ENCODE assay signal across 21 cellular contexts in the genomic region with DNA sequence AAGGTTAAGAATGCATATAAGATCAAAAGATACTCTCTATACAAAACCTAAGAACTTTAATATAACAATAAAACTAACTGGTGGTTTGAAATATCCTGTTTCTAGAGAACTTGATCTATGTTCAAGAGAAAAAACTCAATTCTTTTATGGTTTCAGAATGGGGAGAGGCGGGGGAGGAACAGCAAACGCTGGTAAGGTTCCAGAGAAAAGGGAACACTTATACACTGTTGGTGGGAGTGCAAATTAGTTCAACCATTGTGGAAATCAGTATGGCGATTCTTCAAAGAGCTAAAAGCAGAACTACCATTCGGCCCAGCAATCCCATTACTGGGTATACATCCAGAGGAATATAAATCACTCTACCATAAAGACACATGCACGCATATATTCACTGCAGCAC. TPM values are rescaled to one million over a fixed set of nuclear protein-coding genes. Genes with fewer than 3 reads are reported as not detected.
DNase-seq lines count a peak whose midpoint lies in the region; ATAC-seq and TF ChIP-seq lines count a peak whose summit lies in the region.
"Had no signal": no experiment of that assay in that cellular context is flagged by ENCODE, and none has a peak within 500 bp of the region (broad histone marks: within the 10 kb centered on the region; RNA-seq: fewer than 3 reads in every experiment).

No MANE protein-coding gene starts in this region.

- no peaks in the 10 kb centered on the region for H3K27me3 Mint-ChIP-seq in activated naive CD8-positive, alpha-beta T cell treated with anti-CD3 and anti-CD28 coated beads, Interleukin-2, amount 10 ng/mL, durations not matched to agents 7 days and 5 days
- H3K27me3 Mint-ChIP-seq in activated naive CD8-positive, alpha-beta T cell treated with anti-CD3 and anti-CD28 coated beads, Interleukin-2, amount 50 U/mL, for 24 hours, result no peaks in the 10 kb centered on the region
- H3K27me3 Mint-ChIP-seq in dendritic cell treated with granulocyte-macrophage colony-stimulating factor and Interleukin-4, amounts not matched to agents 40 ng/mL and 50 ng/mL, for 4 days, result no peaks in the 10 kb centered on the region
- no peaks in the 10 kb centered on the region for H3K27me3 Mint-ChIP-seq in stimulated activated memory B cell treated with anti-CD40 and anti-IgM and Interleukin-4, amounts not matched to agents 10 μg/mL and 1 μg/mL and 100 μg/mL, for 72 hours
- peaks cover 5% of the 10 kb centered on the region for H3K27me3 Mint-ChIP-seq in glutamatergic neuron (ENCODE audit: unreplicated experiment)
- H3K27me3 Mint-ChIP-seq: activated CD4-positive, alpha-beta T cell treated with anti-CD3 and anti-CD28 coated beads, Interleukin-2, amount 10 ng/mL, durations not matched to agents 7 days and 5 days; type B pancreatic cell had no signal

- no peaks in the 10 kb centered on the region for H3K9me3 Mint-ChIP-seq in activated naive CD8-positive, alpha-beta T cell treated with anti-CD3 and anti-CD28 coated beads, Interleukin-2, amount 10 ng/mL, durations not matched to agents 7 days and 5 days
- no peaks in the 10 kb centered on the region for H3K9me3 Mint-ChIP-seq in activated naive CD8-positive, alpha-beta T cell treated with anti-CD3 and anti-CD28 coated beads, Interleukin-2, amount 50 U/mL, for 24 hours
- H3K9me3 Mint-ChIP-seq in dendritic cell treated with granulocyte-macrophage colony-stimulating factor and Interleukin-4, amounts not matched to agents 40 ng/mL and 50 ng/mL, for 4 days, result no peaks in the 10 kb centered on the region
- H3K9me3 Mint-ChIP-seq in stimulated activated memory B cell treated with anti-CD40 and anti-IgM and Interleukin-4, amounts not matched to agents 10 μg/mL and 1 μg/mL and 100 μg/mL, for 72 hours, result no peaks in the 10 kb centered on the region
- no peaks in the 10 kb centered on the region for H3K9me3 Mint-ChIP-seq in glutamatergic neuron (ENCODE audit: unreplicated experiment)
- H3K9me3 Mint-ChIP-seq: activated CD4-positive, alpha-beta T cell treated with anti-CD3 and anti-CD28 coated beads, Interleukin-2, amount 10 ng/mL, durations not matched to agents 7 days and 5 days; CD14-positive monocyte; type B pancreatic cell had no signal

- H3K27ac ChIP-seq in Karpas-422 (ENCODE audit: low read length), result 0 out of 2 replicates have a peak overlapping the region, but pooled peaks have one; percentile 4

- H3K4me2 ChIP-seq in Karpas-422 (ENCODE audit: low read depth, low read length, poor library complexity, severe bottlenecking), result no peak overlapping the region

- H3K9me2 ChIP-seq in Karpas-422 (replicated peaks; ENCODE audit: insufficient read depth, low read length), result no peaks in the 10 kb centered on the region

- no peaks in the 10 kb centered on the region for H4K20me1 ChIP-seq in Karpas-422 (ENCODE audit: insufficient read depth, low read depth, low read length)

- peaks cover 16% of the 10 kb centered on the region for H3K4me1 ChIP-seq in Karpas-422 (ENCODE audit: low read length)

- H3K36me3 Mint-ChIP-seq in activated naive CD8-positive, alpha-beta T cell treated with anti-CD3 and anti-CD28 coated beads, Interleukin-2, amount 10 ng/mL, durations not matched to agents 7 days and 5 days, result peaks cover 17% of the 10 kb centered on the region
- peaks cover 22% of the 10 kb centered on the region for H3K36me3 Mint-ChIP-seq in activated naive CD8-positive, alpha-beta T cell treated with anti-CD3 and anti-CD28 coated beads, Interleukin-2, amount 50 U/mL, for 24 hours (ENCODE audit: low read depth)
- H3K36me3 Mint-ChIP-seq in dendritic cell treated with granulocyte-macrophage colony-stimulating factor and Interleukin-4, amounts not matched to agents 40 ng/mL and 50 ng/mL, for 4 days (ENCODE audit: low read depth), result peaks cover 34% of the 10 kb centered on the region
- H3K36me3 Mint-ChIP-seq in stimulated activated memory B cell treated with anti-CD40 and anti-IgM and Interleukin-4, amounts not matched to agents 10 μg/mL and 1 μg/mL and 100 μg/mL, for 72 hours, result peaks cover 38% of the 10 kb centered on the region
- no peaks in the 10 kb centered on the region for H3K36me3 Mint-ChIP-seq in glutamatergic neuron (ENCODE audit: unreplicated experiment)

- POLR2A ChIA-PET in activated naive CD8-positive, alpha-beta T cell treated with anti-CD3 and anti-CD28 coated beads, Interleukin-2, amount 10 ng/mL, durations not matched to agents 7 days and 5 days (lab: Charles Lee), result interaction anchor here (3.1 kb wide), 1 partner anchor 106 kb away, joined by 19 read pairs; the partner anchor contains the start of gene RASGRP3

- H3K36me3 ChIP-seq in Karpas-422 (ENCODE audit: insufficient read depth, low read length), result peaks cover 22% of the 10 kb centered on the region; the same call in 1 of the 2 replicates

- no peaks in the 10 kb centered on the region for H3K27me3 ChIP-seq in Karpas-422 (ENCODE audit: low read length)

- no peak for ATAC-seq in activated naive CD8-positive, alpha-beta T cell treated with anti-CD3 and anti-CD28 coated beads, Interleukin-2, amount 10 ng/mL, durations not matched to agents 7 days and 5 days (ENCODE audit: low read depth)
- no peak for ATAC-seq in activated naive CD8-positive, alpha-beta T cell treated with anti-CD3 and anti-CD28 coated beads, Interleukin-2, amount 50 U/mL, for 24 hours
- ATAC-seq in stimulated activated memory B cell treated with anti-CD40 and anti-IgM and Interleukin-4, amounts not matched to agents 10 μg/mL and 1 μg/mL and 100 μg/mL, for 72 hours, result no peak
- ATAC-seq in GM21360 (IDR thresholded peaks at IDR 0.05; ENCODE audit: unreplicated experiment), result no peak
- ATAC-seq: Panc1 had no signal

- peak overlapping the region; percentile 66 for H3K27ac Mint-ChIP-seq in activated naive CD8-positive, alpha-beta T cell treated with anti-CD3 and anti-CD28 coated beads, Interleukin-2, amount 10 ng/mL, durations not matched to agents 7 days and 5 days
- H3K27ac Mint-ChIP-seq in activated naive CD8-positive, alpha-beta T cell treated with anti-CD3 and anti-CD28 coated beads, Interleukin-2, amount 50 U/mL, for 24 hours, result no peak overlapping the region
- H3K27ac Mint-ChIP-seq in dendritic cell treated with granulocyte-macrophage colony-stimulating factor and Interleukin-4, amounts not matched to agents 40 ng/mL and 50 ng/mL, for 4 days, result peak overlapping the region; percentile 88
- H3K27ac Mint-ChIP-seq in stimulated activated memory B cell treated with anti-CD40 and anti-IgM and Interleukin-4, amounts not matched to agents 10 μg/mL and 1 μg/mL and 100 μg/mL, for 72 hours, result peak overlapping the region; percentile 50
- H3K27ac Mint-ChIP-seq in glutamatergic neuron (ENCODE audit: unreplicated experiment), result no peak overlapping the region
- H3K27ac Mint-ChIP-seq: activated CD4-positive, alpha-beta T cell treated with anti-CD3 and anti-CD28 coated beads, Interleukin-2, amount 10 ng/mL, durations not matched to agents 7 days and 5 days; type B pancreatic cell had no signal

- no peak overlapping the region for H3K4me3 ChIP-seq in Karpas-422 (ENCODE audit: low read length)

- DNase-seq in activated naive CD8-positive, alpha-beta T cell treated with anti-CD3 and anti-CD28 coated beads, Interleukin-2, amount 10 ng/mL, durations not matched to agents 7 days and 5 days, result no peak
- no peak for DNase-seq in activated naive CD8-positive, alpha-beta T cell treated with anti-CD3 and anti-CD28 coated beads, Interleukin-2, amount 50 U/mL, for 24 hours
- DNase-seq in Karpas-422, result no peak
- no peak for DNase-seq in glutamatergic neuron
- no peak for DNase-seq in NCI-H1694 (lab: John Stamatoyannopoulos, UW)
- DNase-seq: activated CD4-positive, alpha-beta T cell treated with anti-CD3 and anti-CD28 coated beads, Interleukin-2, amount 10 ng/mL, durations not matched to agents 7 days and 5 days; activated effector memory CD4-positive, alpha-beta T cell treated with anti-CD3 and anti-CD28 coated beads, Interleukin-2, amount 50 U/mL, for 16 hours; anterior cingulate cortex; cortex of kidney; islet precursor cell; MM.1S; NCI-H2171; NCI-H524; nucleus accumbens; SIG-M5 had no signal

- intact Hi-C loops in dendritic cell treated with granulocyte-macrophage colony-stimulating factor and Interleukin-4, amounts not matched to agents 40 ng/mL and 50 ng/mL, for 4 days (cut with micrococcal nuclease), result loop anchor here (1.0 to 5.0 kb wide), 6 partner anchors 30 to 1030 kb away; no protein-coding TSS in a partner anchor

- peak overlapping the region; percentile 35 for H3K4me3 Mint-ChIP-seq in activated naive CD8-positive, alpha-beta T cell treated with anti-CD3 and anti-CD28 coated beads, Interleukin-2, amount 10 ng/mL, durations not matched to agents 7 days and 5 days
- no peak overlapping the region for H3K4me3 Mint-ChIP-seq in activated naive CD8-positive, alpha-beta T cell treated with anti-CD3 and anti-CD28 coated beads, Interleukin-2, amount 50 U/mL, for 24 hours
- H3K4me3 Mint-ChIP-seq in dendritic cell treated with granulocyte-macrophage colony-stimulating factor and Interleukin-4, amounts not matched to agents 40 ng/mL and 50 ng/mL, for 4 days, result no peak overlapping the region
- H3K4me3 Mint-ChIP-seq in stimulated activated memory B cell treated with anti-CD40 and anti-IgM and Interleukin-4, amounts not matched to agents 10 μg/mL and 1 μg/mL and 100 μg/mL, for 72 hours, result no peak overlapping the region
- no peak overlapping the region for H3K4me3 Mint-ChIP-seq in glutamatergic neuron (ENCODE audit: unreplicated experiment)
- H3K4me3 Mint-ChIP-seq: activated CD4-positive, alpha-beta T cell treated with anti-CD3 and anti-CD28 coated beads, Interleukin-2, amount 10 ng/mL, durations not matched to agents 7 days and 5 days; type B pancreatic cell had no signal

- H3K4me1 Mint-ChIP-seq in activated naive CD8-positive, alpha-beta T cell treated with anti-CD3 and anti-CD28 coated beads, Interleukin-2, amount 10 ng/mL, durations not matched to agents 7 days and 5 days, result peaks cover 13% of the 10 kb centered on the region
- H3K4me1 Mint-ChIP-seq in activated naive CD8-positive, alpha-beta T cell treated with anti-CD3 and anti-CD28 coated beads, Interleukin-2, amount 50 U/mL, for 24 hours, result peaks cover 14% of the 10 kb centered on the region
- H3K4me1 Mint-ChIP-seq in dendritic cell treated with granulocyte-macrophage colony-stimulating factor and Interleukin-4, amounts not matched to agents 40 ng/mL and 50 ng/mL, for 4 days (ENCODE audit: low read depth), result peaks cover 31% of the 10 kb centered on the region
- peaks cover 19% of the 10 kb centered on the region for H3K4me1 Mint-ChIP-seq in stimulated activated memory B cell treated with anti-CD40 and anti-IgM and Interleukin-4, amounts not matched to agents 10 μg/mL and 1 μg/mL and 100 μg/mL, for 72 hours
- peaks cover 3% of the 10 kb centered on the region for H3K4me1 Mint-ChIP-seq in glutamatergic neuron (ENCODE audit: low read depth, unreplicated experiment)

- no peak overlapping the region for H3K9ac ChIP-seq in Karpas-422 (ENCODE audit: low read length)

- no peak for TF ChIP-seq CTCF in glutamatergic neuron (IDR thresholded peaks at IDR 0.05; ENCODE audit: partially characterized antibody, unreplicated experiment)

- no peaks in the 10 kb centered on the region for H3K9me3 ChIP-seq in Karpas-422 (ENCODE audit: low read length)

- H3K79me2 ChIP-seq in Karpas-422 (ENCODE audit: low read length), result no peaks in the 10 kb centered on the region; the same call in 1 of the 2 replicates

- H2AFZ ChIP-seq in Karpas-422 (ENCODE audit: low read length), result no peak overlapping the region

RNA-seq across cellular contexts. Expression of gene FAM98A, which starts 17.2 kb away (rescaled TPM):
- total RNA-seq in activated naive CD8-positive, alpha-beta T cell treated with anti-CD3 and anti-CD28 coated beads, Interleukin-2, amount 10 ng/mL, durations not matched to agents 7 days and 5 days, result 10 to 100 TPM; 32.4 to 33.0 TPM
- 10.2 and 15.3 TPM in 2 replicates for total RNA-seq in Karpas-422 (2014; rRNA removed; shearing (Covaris generic); ENCODE audit: low replicate concordance)
- total RNA-seq in glutamatergic neuron (ENCODE audit: unreplicated experiment), result 38.9 TPM

Comparison
In these comparisons a context has a peak if more than half of its experiments do, and no peak if none do; other contexts are left out.
1. H3K27ac Mint-ChIP-seq: peak in activated naive CD8-positive, alpha-beta T cell treated with anti-CD3 and anti-CD28 coated beads, Interleukin-2, amount 10 ng/mL, durations not matched to agents 7 days and 5 days (single experiment), dendritic cell treated with granulocyte-macrophage colony-stimulating factor and Interleukin-4, amounts not matched to agents 40 ng/mL and 50 ng/mL, for 4 days (single experiment) and stimulated activated memory B cell treated with anti-CD40 and anti-IgM and Interleukin-4, amounts not matched to agents 10 μg/mL and 1 μg/mL and 100 μg/mL, for 72 hours (single experiment); none in activated naive CD8-positive, alpha-beta T cell treated with anti-CD3 and anti-CD28 coated beads, Interleukin-2, amount 50 U/mL, for 24 hours (single experiment) and glutamatergic neuron (single experiment).